Comparison of ENCODE assay signal across 26 cellular contexts in genomic region chr6:42885702-42886101, GRCh38. TPM values are rescaled to one million over a fixed set of nuclear protein-coding genes. Genes with fewer than 3 reads are reported as not detected.
DNase-seq lines count a peak whose midpoint lies in the region; ATAC-seq, FAIRE-seq and TF ChIP-seq lines count a peak whose summit lies in the region.
"Had no signal": no experiment of that assay in that cellular context is flagged by ENCODE, and none has a peak within 500 bp of the region (broad histone marks: within the 10 kb centered on the region; RNA-seq: fewer than 3 reads in every experiment).

No MANE protein-coding gene starts in this region.

- H3K4me1 Mint-ChIP-seq in activated naive CD8-positive, alpha-beta T cell treated with anti-CD3 and anti-CD28 coated beads, Interleukin-2, amount 50 U/mL, for 24 hours: peaks cover 62% of the 10 kb centered on the region

- H3K4me3 Mint-ChIP-seq in activated naive CD8-positive, alpha-beta T cell treated with anti-CD3 and anti-CD28 coated beads, Interleukin-2, amount 50 U/mL, for 24 hours: no peak overlapping the region
- H3K4me3 Mint-ChIP-seq: CD4-positive, alpha-beta memory T cell had no signal

- H3K9me3 ChIP-seq in cardiac muscle cell (ENCODE audit: low read depth) (no peaks in the 10 kb centered on the region), left lung (no peaks in the 10 kb centered on the region)
- H3K9me3 ChIP-seq: BLaER1 had no signal

- H3K9me3 Mint-ChIP-seq in activated naive CD8-positive, alpha-beta T cell treated with anti-CD3 and anti-CD28 coated beads, Interleukin-2, amount 50 U/mL, for 24 hours: no peaks in the 10 kb centered on the region
- H3K9me3 Mint-ChIP-seq: CD4-positive, alpha-beta memory T cell; IgD-negative memory B cell had no signal

- no peak for TF ChIP-seq POLR2A in H54 (IDR thresholded peaks at IDR 0.05; ENCODE audit: low read depth, low read length)

- no peaks in the 10 kb centered on the region for H3K27me3 Mint-ChIP-seq in activated naive CD8-positive, alpha-beta T cell treated with anti-CD3 and anti-CD28 coated beads, Interleukin-2, amount 50 U/mL, for 24 hours
- H3K27me3 Mint-ChIP-seq: CD4-positive, alpha-beta memory T cell; IgD-negative memory B cell had no signal

- H3K27me3 ChIP-seq in cardiac muscle cell: no peaks in the 10 kb centered on the region
- H3K27me3 ChIP-seq in left lung: no peaks in the 10 kb centered on the region
- H3K27me3 ChIP-seq: BLaER1 had no signal

- TF ChIP-seq CTCF in cardiac muscle cell (IDR thresholded peaks at IDR 0.05; ENCODE audit: low read depth, low read length): no peak
- TF ChIP-seq CTCF in left lung (IDR thresholded peaks at IDR 0.05): no peak

- peaks cover 57% of the 10 kb centered on the region for H3K36me3 Mint-ChIP-seq in activated naive CD8-positive, alpha-beta T cell treated with anti-CD3 and anti-CD28 coated beads, Interleukin-2, amount 50 U/mL, for 24 hours (ENCODE audit: low read depth)

- H3K36me3 ChIP-seq in cardiac muscle cell (peaks cover 36% of the 10 kb centered on the region), left lung (peaks cover 0 to 55% of the 10 kb centered on the region in 2 donors)

- H3K27ac Mint-ChIP-seq in activated naive CD8-positive, alpha-beta T cell treated with anti-CD3 and anti-CD28 coated beads, Interleukin-2, amount 50 U/mL, for 24 hours: peak overlapping the region; percentile 14

- H3K27ac ChIP-seq in cardiac muscle cell (peak overlapping the region; percentile 64), left lung (no peak overlapping the region)
- H3K27ac ChIP-seq: BLaER1, KMS-11 had no signal

- no peak overlapping the region for H3K4me3 ChIP-seq in cardiac muscle cell
- no peak overlapping the region for H3K4me3 ChIP-seq in left lung
- H3K4me3 ChIP-seq: BLaER1 had no signal

- peaks cover 7% of the 10 kb centered on the region for H3K4me1 ChIP-seq in cardiac muscle cell (ENCODE audit: low read depth)
- H3K4me1 ChIP-seq in left lung: peaks cover 6 to 32% of the 10 kb centered on the region in 2 donors

- no peak for FAIRE-seq in H54 (lab: Jason Lieb, UNC)
- FAIRE-seq: A204.1 had no signal

- intact Hi-C loops in left ventricle myocardium superior (cut with micrococcal nuclease): no loop called here
- intact Hi-C loops in left lung (cut with DNase I): no loop called here

- DNase-seq in cardiac muscle cell (ENCODE audit: low read depth in 1 of 2, low spot score in 1 of 2) (no peak), left ventricle myocardium superior (no peak), left lung (no peak), C1 segment of cervical spinal cord (lab: John Stamatoyannopoulos, UW) (no peak), H54 (ENCODE audit: insufficient read length, low spot score) (no peak)
- DNase-seq in activated naive CD8-positive, alpha-beta T cell treated with anti-CD3 and anti-CD28 coated beads, Interleukin-2, amount 50 U/mL, for 24 hours: no peak
- DNase-seq: CD4-positive, alpha-beta memory T cell; COR-L47; DMS53; H7; NCI-H1048; NCI-H1417; NCI-H1694; NCI-H2029 treated with DMSO at 0.1 percent for 48 hours; NCI-H446 treated with DMSO at 0.1 percent for 48 hours; NCI-H526; SHP77 had no signal

- ATAC-seq in left ventricle myocardium superior (no peak), left lung (peak; percentile 50), HG02571 (IDR thresholded peaks at IDR 0.05; ENCODE audit: unreplicated experiment) (no peak)
- no peak for ATAC-seq in activated naive CD8-positive, alpha-beta T cell treated with anti-CD3 and anti-CD28 coated beads, Interleukin-2, amount 50 U/mL, for 24 hours
- ATAC-seq: Panc1 had no signal

RNA-seq across cellular contexts. Expression of gene RPL7L1, which starts 6.3 kb away (rescaled TPM):
- total RNA-seq in cardiac muscle cell (75.6 and 85.4 TPM in 2 replicates), left ventricle myocardium superior (46.5 TPM), left lung (10 to 100 TPM; 64.6 to 77.8 TPM)
- 89.5 and 121 TPM in 2 replicates for polyA plus RNA-seq in cardiac muscle cell

RNA-seq across cellular contexts. Expression of gene PTCRA, which starts 30.2 kb away (rescaled TPM):
- not detected in 2 replicates for total RNA-seq in cardiac muscle cell
- polyA plus RNA-seq in cardiac muscle cell: not detected in 2 replicates
- not detected for total RNA-seq in left ventricle myocardium superior
- 1 to 10 TPM; 2.0 to 2.1 TPM for total RNA-seq in left lung
- total RNA-seq: CD4-positive, alpha-beta memory T cell; Daoy; G401; H7 had no signal
- polyA plus RNA-seq: AG04450; CD4-positive, alpha-beta memory T cell had no signal

RNA-seq across cellular contexts. Expression of gene CNPY3, which starts 43.6 kb away (rescaled TPM):
- total RNA-seq in cardiac muscle cell: 73.0 and 78.1 TPM in 2 replicates
- polyA plus RNA-seq in cardiac muscle cell: 70.7 and 89.9 TPM in 2 replicates
- 19.5 TPM for total RNA-seq in left ventricle myocardium superior
- total RNA-seq in left lung: 10 to 100 TPM; 71.4 to 74.1 TPM
